Comparison of ENCODE assay signal across 10 cellular contexts in the genomic region with DNA sequence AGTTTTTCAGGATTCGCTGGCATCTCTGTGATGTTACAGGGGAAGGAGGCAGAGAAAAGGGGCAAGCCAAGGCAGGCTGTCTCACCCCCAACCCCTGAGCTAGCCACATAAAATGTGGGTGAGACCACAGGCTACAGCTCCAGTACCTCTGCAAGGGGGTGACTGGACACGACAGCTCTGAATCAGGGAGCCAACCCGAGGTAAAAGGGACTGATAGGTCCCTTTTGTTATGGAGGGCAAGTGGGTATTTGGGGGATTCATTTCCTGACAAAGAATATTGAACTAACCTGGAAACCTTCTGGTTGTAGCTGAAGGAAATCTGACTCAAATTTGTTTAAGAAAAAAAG.
DNase-seq lines count a peak whose midpoint lies in the region; ATAC-seq, FAIRE-seq and TF ChIP-seq lines count a peak whose summit lies in the region.
"Had no signal": no experiment of that assay in that cellular context is flagged by ENCODE, and none has a peak within 500 bp of the region (broad histone marks: within the 10 kb centered on the region; RNA-seq: fewer than 3 reads in every experiment).

No MANE protein-coding gene starts in this region.

- no peak overlapping the region for H2AFZ ChIP-seq in SK-N-SH (ENCODE audit: low read depth)

- no peak overlapping the region for H3K4me3 ChIP-seq in SK-N-SH (ENCODE audit: low read depth in 2 of 2, low read length in 1 of 2)
- no peak overlapping the region for H3K4me3 ChIP-seq in Peyer's patch
- H3K4me3 ChIP-seq in small intestine (ENCODE audit: low read depth in 1 of 2, low read length in 2 of 2) = no peak overlapping the region
- H3K4me3 ChIP-seq: prostate gland had no signal

- no peaks in the 10 kb centered on the region for H3K9me2 ChIP-seq in SK-N-SH

- ATAC-seq in SK-N-SH treated with all-trans-retinoic acid at 6 μM for 48 hours = no peak

- POLR2A ChIA-PET in SK-N-SH (lab: Yijun Ruan, JAX) = no interaction called here

- H3F3A ChIP-seq in SK-N-SH (replicated peaks; ENCODE audit: insufficient read depth) = peaks cover 35% of the 10 kb centered on the region

- H3K27me3 ChIP-seq in SK-N-SH (ENCODE audit: insufficient read depth) (no peaks in the 10 kb centered on the region), Peyer's patch (no peaks in the 10 kb centered on the region), small intestine (ENCODE audit: control insufficient read depth in 2 of 2, insufficient read depth in 2 of 2, low read length in 2 of 2) (no peaks in the 10 kb centered on the region)

- no peak for FAIRE-seq in small intestine (lab: Jason Lieb, UNC)

- no peak for TF ChIP-seq EP300 in SK-N-SH (IDR thresholded peaks at IDR 0.05; ENCODE audit: borderline replicate concordance in 1 of 2, low read depth in 1 of 2, low read length in 1 of 2)

- DNase-seq in SK-N-SH (no peak), Peyer's patch (no peak), epithelial cell of prostate (ENCODE audit: low read depth, low spot score) (no peak), small intestine (no peak), NCI-H2081 (lab: John Stamatoyannopoulos, UW) (no peak), DMS153 (lab: John Stamatoyannopoulos, UW) (no peak), NCI-H2227 treated with DMSO at 0.1 percent for 48 hours (lab: John Stamatoyannopoulos, UW) (no peak)
- DNase-seq: NCI-H1048 had no signal

- H4K20me1 ChIP-seq in SK-N-SH (ENCODE audit: insufficient read depth) = no peaks in the 10 kb centered on the region

- 0 out of 2 replicates have a peak overlapping the region, but pooled peaks have one; percentile 37 for H3K4me2 ChIP-seq in SK-N-SH

- no peak for TF ChIP-seq CTCF in SK-N-SH (IDR thresholded peaks at IDR 0.05)
- TF ChIP-seq CTCF in Peyer's patch (IDR thresholded peaks at IDR 0.05) = no peak

- H3K79me2 ChIP-seq in SK-N-SH (ENCODE audit: insufficient read depth) = peaks cover 69% of the 10 kb centered on the region

- no peak for TF ChIP-seq POLR2A in Peyer's patch (IDR thresholded peaks at IDR 0.05)

- H3K27ac ChIP-seq in SK-N-SH (ENCODE audit: low read depth in 2 of 2, low read length in 1 of 2) (peak overlapping the region; percentile 86 to 90), Peyer's patch (peak overlapping the region in 3 of 4 donors; percentile 39 to 67 (median 59)), epithelial cell of prostate (peak overlapping the region; percentile 97), small intestine (ENCODE audit: low read depth in 1 of 2, low read length in 1 of 2) (peak overlapping the region; percentile 9 to 69)

- H3K36me3 ChIP-seq in SK-N-SH (replicated peaks in 1 of 2; ENCODE audit: control insufficient read depth in 1 of 2, insufficient read depth in 2 of 2, low read length in 1 of 2) (peaks cover 0 to 8% of the 10 kb centered on the region in 2 experiments), Peyer's patch (no peaks in the 10 kb centered on the region), small intestine (ENCODE audit: control insufficient read depth in 2 of 2, insufficient read depth in 2 of 2, low read length in 2 of 2) (no peaks in the 10 kb centered on the region)
- H3K36me3 ChIP-seq: prostate gland had no signal

- H3K9ac ChIP-seq in SK-N-SH = peak overlapping the region; percentile 41; the same call in 1 of the 2 replicates

- CTCF ChIA-PET in SK-N-SH (lab: Yijun Ruan, JAX) = interaction anchor here (1.7 kb wide), 1 partner anchor 41 kb away, joined by 6 read pairs; no protein-coding TSS in a partner anchor

- H3K4me1 ChIP-seq in SK-N-SH (ENCODE audit: control insufficient read depth in 1 of 2, insufficient read depth in 2 of 2, low read depth in 1 of 2, low read length in 1 of 2) = peaks cover 30 to 38% of the 10 kb centered on the region in 2 experiments
- H3K4me1 ChIP-seq in Peyer's patch = peaks cover 0 to 14% (median 10%) of the 10 kb centered on the region in 4 donors
- peaks cover 0 to 6% of the 10 kb centered on the region in 2 donors for H3K4me1 ChIP-seq in small intestine (ENCODE audit: control insufficient read depth in 2 of 2, insufficient read depth in 1 of 2, low read depth in 1 of 2, low read length in 1 of 2)

- no peak for TF ChIP-seq RAD21 in SK-N-SH (IDR thresholded peaks at IDR 0.05; ENCODE audit: low read length)

- H3K9me3 ChIP-seq in SK-N-SH (no peaks in the 10 kb centered on the region), Peyer's patch (no peaks in the 10 kb centered on the region), small intestine (ENCODE audit: control insufficient read depth, low read depth) (no peaks in the 10 kb centered on the region)
- H3K9me3 ChIP-seq: prostate gland had no signal

- 67% methylated on average over 3 of the region's 3 CpGs for WGBS in SK-N-SH (ENCODE audit: low lambda C conversion rate)
- 85 to 94% (median 93%) methylated on average over 3 of the region's 3 CpGs for WGBS in small intestine, 3 donors

TF ChIP-seq in SK-N-SH, 30 proteins besides CTCF, POLR2A, EP300 and RAD21:
- TF ChIP-seq SMC3 (IDR thresholded peaks at IDR 0.05; ENCODE audit: low read depth, low read length) = no peak
- TF ChIP-seq NFIC (IDR thresholded peaks at IDR 0.05; ENCODE audit: borderline replicate concordance) = no peak
- no peak for TF ChIP-seq NRF1 (IDR thresholded peaks at IDR 0.05; ENCODE audit: low read depth, low read length)
- no peak for TF ChIP-seq IRF3 (IDR thresholded peaks at IDR 0.05; ENCODE audit: low read depth, low read length)
TF ChIP-seq in SK-N-SH: peak in this region for 0.

TF ChIP-seq in SK-N-SH treated with all-trans-retinoic acid at 6 μM for 48 hours, 23 proteins besides CTCF, POLR2A, EP300 and RAD21 (continues in another document):
- TF ChIP-seq ZNF70 (CRISPR knock-in tag; IDR thresholded peaks at IDR 0.05) (no peak), CSDC2 (CRISPR knock-in tag; IDR thresholded peaks at IDR 0.05) (no peak), ZNF8 (CRISPR knock-in tag; IDR thresholded peaks at IDR 0.05) (no peak), CREB5 (CRISPR knock-in tag; IDR thresholded peaks at IDR 0.05; ENCODE audit: low read depth) (no peak), ARNTL (CRISPR knock-in tag; IDR thresholded peaks at IDR 0.05; ENCODE audit: borderline replicate concordance, low read depth) (no peak), OSR1 (CRISPR knock-in tag; IDR thresholded peaks at IDR 0.05) (no peak), PATZ1 (CRISPR knock-in tag; IDR thresholded peaks at IDR 0.05; ENCODE audit: borderline replicate concordance) (no peak), SNAI2 (CRISPR knock-in tag; IDR thresholded peaks at IDR 0.05) (no peak)
- TF ChIP-seq, protein P1, sequence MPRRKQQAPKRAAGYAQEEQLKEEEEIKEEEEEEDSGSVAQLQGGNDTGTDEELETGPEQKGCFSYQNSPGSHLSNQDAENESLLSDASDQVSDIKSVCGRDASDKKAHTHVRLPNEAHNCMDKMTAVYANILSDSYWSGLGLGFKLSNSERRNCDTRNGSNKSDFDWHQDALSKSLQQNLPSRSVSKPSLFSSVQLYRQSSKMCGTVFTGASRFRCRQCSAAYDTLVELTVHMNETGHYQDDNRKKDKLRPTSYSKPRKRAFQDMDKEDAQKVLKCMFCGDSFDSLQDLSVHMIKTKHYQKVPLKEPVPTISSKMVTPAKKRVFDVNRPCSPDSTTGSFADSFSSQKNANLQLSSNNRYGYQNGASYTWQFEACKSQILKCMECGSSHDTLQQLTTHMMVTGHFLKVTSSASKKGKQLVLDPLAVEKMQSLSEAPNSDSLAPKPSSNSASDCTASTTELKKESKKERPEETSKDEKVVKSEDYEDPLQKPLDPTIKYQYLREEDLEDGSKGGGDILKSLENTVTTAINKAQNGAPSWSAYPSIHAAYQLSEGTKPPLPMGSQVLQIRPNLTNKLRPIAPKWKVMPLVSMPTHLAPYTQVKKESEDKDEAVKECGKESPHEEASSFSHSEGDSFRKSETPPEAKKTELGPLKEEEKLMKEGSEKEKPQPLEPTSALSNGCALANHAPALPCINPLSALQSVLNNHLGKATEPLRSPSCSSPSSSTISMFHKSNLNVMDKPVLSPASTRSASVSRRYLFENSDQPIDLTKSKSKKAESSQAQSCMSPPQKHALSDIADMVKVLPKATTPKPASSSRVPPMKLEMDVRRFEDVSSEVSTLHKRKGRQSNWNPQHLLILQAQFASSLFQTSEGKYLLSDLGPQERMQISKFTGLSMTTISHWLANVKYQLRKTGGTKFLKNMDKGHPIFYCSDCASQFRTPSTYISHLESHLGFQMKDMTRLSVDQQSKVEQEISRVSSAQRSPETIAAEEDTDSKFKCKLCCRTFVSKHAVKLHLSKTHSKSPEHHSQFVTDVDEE (CRISPR knock-in tag; IDR thresholded peaks at IDR 0.05) = no peak

Comparison
In these comparisons a context has a peak if more than half of its experiments do, and no peak if none do; other contexts are left out.
1. H3K27ac ChIP-seq: peak in every context shown above with its lines; median percentile 97 in epithelial cell of prostate; 88 in SK-N-SH; 59 in Peyer's patch; 39 in small intestine.